ENCODE assay signal across 21 cellular contexts in genomic region chr17:60277258-60277657, GRCh38.
"Had no signal": no experiment of that assay in that cellular context is flagged by ENCODE, and none has a peak within 500 bp of the region (broad histone marks: within the 10 kb centered on the region; RNA-seq: fewer than 3 reads in every experiment).

No MANE protein-coding gene starts in this region.

- H3K27ac Mint-ChIP-seq: naive thymus-derived CD4-positive, alpha-beta T cell; nephron progenitor cell; type B pancreatic cell had no signal

- FAIRE-seq: endometrium, islet of Langerhans had no signal

- DNase-seq: effector memory CD4-positive, alpha-beta T cell; gastrocnemius medialis; heart right ventricle; hypothalamus; kidney glomerular epithelial cell; naive thymus-derived CD4-positive, alpha-beta T cell; nephron progenitor cell; psoas muscle; retina; sigmoid colon; stimulated activated CD4-positive, alpha-beta T cell treated with anti-CD3 and anti-CD28 coated beads, Interleukin-2, amount 100 ng/mL, for 24 hours; stimulated activated CD4-positive, alpha-beta T cell treated with anti-CD3 and anti-CD28 coated beads, Interleukin-4, amount 100 ng/mL, for 4 hours; stimulated activated naive CD4-positive, alpha-beta T cell treated with Interleukin-2 at 50 U/mL for 16 hours; thyroid gland; uterus had no signal

- H3K4me3 ChIP-seq: gastrocnemius medialis, heart right ventricle, psoas muscle, sigmoid colon, skin epidermis, thyroid gland, uterus had no signal

- H3K27me3 ChIP-seq: gastrocnemius medialis, heart right ventricle, neutrophil, sigmoid colon, thyroid gland, uterus had no signal

- H3K4me3 Mint-ChIP-seq: naive thymus-derived CD4-positive, alpha-beta T cell; nephron progenitor cell; type B pancreatic cell had no signal

- H3K36me3 Mint-ChIP-seq: type B pancreatic cell had no signal

- H3K9me3 Mint-ChIP-seq: naive thymus-derived CD4-positive, alpha-beta T cell; nephron progenitor cell; type B pancreatic cell had no signal

- ATAC-seq: esophagus mucosa; gastrocnemius medialis; heart right ventricle; naive thymus-derived CD4-positive, alpha-beta T cell; psoas muscle had no signal

- H3K4me1 Mint-ChIP-seq: nephron progenitor cell had no signal

- H3K9me3 ChIP-seq: gastrocnemius medialis, heart right ventricle, neutrophil, psoas muscle, sigmoid colon, thyroid gland, uterus had no signal

- H3K36me3 ChIP-seq: gastrocnemius medialis, sigmoid colon, thyroid gland, uterus had no signal

- H3K4me1 ChIP-seq: gastrocnemius medialis, heart right ventricle, psoas muscle, uterus had no signal

- H3K27me3 Mint-ChIP-seq: naive thymus-derived CD4-positive, alpha-beta T cell; type B pancreatic cell had no signal

- H3K27ac ChIP-seq: gastrocnemius medialis, heart right ventricle, neutrophil, psoas muscle, sigmoid colon, skin epidermis, thyroid gland, uterus had no signal
